In the genomic region with DNA sequence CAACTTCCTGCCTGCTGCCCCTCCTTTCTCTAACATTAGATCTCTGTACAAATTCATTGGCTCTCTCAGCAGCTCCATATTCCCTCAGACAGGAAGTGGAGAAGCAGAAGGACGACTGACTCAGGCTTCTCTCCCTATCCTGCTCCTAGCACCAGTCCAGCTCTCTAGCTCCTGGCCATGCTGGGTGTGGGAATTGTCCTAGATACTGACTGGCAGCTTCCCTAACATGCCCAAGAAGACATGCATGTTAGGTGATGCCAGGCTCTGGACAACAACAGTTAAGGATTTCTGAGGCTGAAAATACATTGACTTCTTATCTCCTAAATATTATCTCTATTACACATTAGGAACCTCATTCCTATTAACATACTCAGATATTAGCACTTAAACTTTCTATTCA, we compare ENCODE assay signal across 21 cellular contexts.
A peak's percentile ranks its signal among the peaks of the same experiment; 100 is the strongest.
DNase-seq lines count a peak whose midpoint lies in the region; ATAC-seq and TF ChIP-seq lines count a peak whose summit lies in the region.
"Had no signal": no experiment of that assay in that cellular context is flagged by ENCODE, and none has a peak within 500 bp of the region (broad histone marks: within the 10 kb centered on the region; RNA-seq: fewer than 3 reads in every experiment).

No MANE protein-coding gene starts in this region.

- H3K9me3 Mint-ChIP-seq in activated CD4-positive, alpha-beta T cell treated with anti-CD3 and anti-CD28 coated beads, Interleukin-2, amount 10 ng/mL, durations not matched to agents 24 days and 14 days, result peaks cover 10% of the 10 kb centered on the region

- H2AFZ ChIP-seq in GM23248 (no peak overlapping the region), neuronal stem cell (ENCODE audit: low read length) (peak overlapping the region; percentile 5)

- no peak for ATAC-seq in HG02588 (IDR thresholded peaks at IDR 0.05; ENCODE audit: unreplicated experiment)
- ATAC-seq: CD8-positive, alpha-beta T cell had no signal

- no peak overlapping the region for H3K27ac ChIP-seq in GM23248
- no peak overlapping the region for H3K27ac ChIP-seq in brain microvascular endothelial cell
- H3K27ac ChIP-seq in neuronal stem cell (replicated peaks; ENCODE audit: low read length), result no peak overlapping the region
- H3K27ac ChIP-seq: 22Rv1; BLaER1 treated with 17β-estradiol and CSF1 and Interleukin-3, amounts not matched to agents 10 nM and 100 nM; SJSA1 had no signal

- H3K79me2 ChIP-seq in GM23248 (ENCODE audit: insufficient read depth), result no peaks in the 10 kb centered on the region

- no peak overlapping the region for H4K91ac ChIP-seq in neuronal stem cell (ENCODE audit: low read depth, low read length, poor library complexity)

- in situ Hi-C loops in GM23248 (cut with MboI) (no loop called here), brain microvascular endothelial cell (cut with HindIII; ENCODE audit: low pct_ligation_motif_present, low sequenced_read_pairs) (no loop called here)

- no peak overlapping the region for H2BK120ac ChIP-seq in neuronal stem cell (ENCODE audit: low read depth, low read length)

- no peak for TF ChIP-seq CTCF in brain microvascular endothelial cell (IDR thresholded peaks at IDR 0.05; ENCODE audit: low read depth, low read length, missing control alignments)

- DNase-seq in activated CD4-positive, alpha-beta T cell treated with anti-CD3 and anti-CD28 coated beads, Interleukin-2, amount 10 ng/mL, durations not matched to agents 24 days and 14 days, result peak; percentile 20
- no peak for DNase-seq in activated CD4-positive, alpha-beta T cell treated with anti-CD3 and anti-CD28 coated beads for 1 hour
- DNase-seq in GM23248 (peak; percentile 7), brain microvascular endothelial cell (peak; percentile 12), neuronal stem cell (ENCODE audit: low spot score) (no peak), anterior cingulate cortex (lab: John Stamatoyannopoulos, UW) (no peak), NCI-H345 treated with DMSO at 0.1 percent for 48 hours (lab: John Stamatoyannopoulos, UW; ENCODE audit: unreplicated experiment) (no peak)
- DNase-seq: ACHN; CD8-positive, alpha-beta T cell; GF-D8; KBM-7; NCI-H1092; NCI-H1436; NCI-H1930; NCI-H2227 treated with DMSO at 0.1 percent for 48 hours; NCI-H524; NCI-H774 had no signal

- H3K27me3 ChIP-seq in GM23248 (replicated peaks; ENCODE audit: insufficient read depth) (no peaks in the 10 kb centered on the region), brain microvascular endothelial cell (replicated peaks) (no peaks in the 10 kb centered on the region), neuronal stem cell (ENCODE audit: control insufficient read depth in 3 of 3, insufficient read depth in 3 of 3, low read depth in 1 of 3, low read length in 3 of 3) (no peaks in the 10 kb centered on the region)
- H3K27me3 ChIP-seq: BLaER1 treated with 17β-estradiol and CSF1 and Interleukin-3, amounts not matched to agents 10 nM and 100 nM; SJSA1 had no signal

- H3K27me3 Mint-ChIP-seq in activated CD4-positive, alpha-beta T cell treated with anti-CD3 and anti-CD28 coated beads, Interleukin-2, amount 10 ng/mL, durations not matched to agents 24 days and 14 days, result no peaks in the 10 kb centered on the region

- H2AK5ac ChIP-seq in neuronal stem cell (ENCODE audit: low read depth, low read length), result no peak overlapping the region

- 64 to 78% methylated on average over 1 of the region's 1 CpG for WGBS in GM23248 (ENCODE audit: low coverage in 1 of 2, low lambda C conversion rate in 2 of 2, missing lambda C conversion rate in 2 of 2), 2 experiments
- no CpG with 5 or more reads among the region's 1 CpG for WGBS in neuronal stem cell (ENCODE audit: extremely low coverage in 2 of 2, insufficient read length in 2 of 2, insufficient replicate concordance in 1 of 2), 2 donors

- peaks cover 7% of the 10 kb centered on the region; the same call in 1 of the 2 replicates for H3F3A ChIP-seq in GM23248 (ENCODE audit: insufficient read depth)

- H3K18ac ChIP-seq in neuronal stem cell (ENCODE audit: low read length), result no peak overlapping the region

- H3K9me2 ChIP-seq in GM23248 (ENCODE audit: insufficient read depth), result no peaks in the 10 kb centered on the region

- H3K36me3 ChIP-seq in GM23248 (ENCODE audit: low read depth) (no peaks in the 10 kb centered on the region), brain microvascular endothelial cell (replicated peaks) (no peaks in the 10 kb centered on the region), neuronal stem cell (replicated peaks in 1 of 2; ENCODE audit: control insufficient read depth in 2 of 2, insufficient read depth in 2 of 2, low read length in 2 of 2) (no peaks in the 10 kb centered on the region)
- H3K36me3 ChIP-seq: BLaER1 treated with 17β-estradiol and CSF1 and Interleukin-3, amounts not matched to agents 10 nM and 100 nM; SJSA1 had no signal

- no peak overlapping the region for H3K4me3 Mint-ChIP-seq in activated CD4-positive, alpha-beta T cell treated with anti-CD3 and anti-CD28 coated beads, Interleukin-2, amount 10 ng/mL, durations not matched to agents 24 days and 14 days
- H3K4me3 Mint-ChIP-seq: CD8-positive, alpha-beta T cell had no signal

- H3K79me1 ChIP-seq in neuronal stem cell (ENCODE audit: low read depth, low read length), result no peaks in the 10 kb centered on the region

- H4K8ac ChIP-seq in neuronal stem cell (ENCODE audit: low read depth, low read length), result no peak overlapping the region

- H3K4me2 ChIP-seq in GM23248 (ENCODE audit: unreplicated experiment), result no peak overlapping the region
- no peak overlapping the region for H3K4me2 ChIP-seq in neuronal stem cell (ENCODE audit: insufficient read depth, low read length, poor library complexity, severe bottlenecking)
- H3K4me2 ChIP-seq: BLaER1 treated with 17β-estradiol and CSF1 and Interleukin-3, amounts not matched to agents 10 nM and 100 nM had no signal

- H3K4me1 Mint-ChIP-seq in activated CD4-positive, alpha-beta T cell treated with anti-CD3 and anti-CD28 coated beads, Interleukin-2, amount 10 ng/mL, durations not matched to agents 24 days and 14 days, result no peaks in the 10 kb centered on the region

- H2BK15ac ChIP-seq in neuronal stem cell (ENCODE audit: low read length), result no peak overlapping the region

- H3K4me1 ChIP-seq in GM23248 (ENCODE audit: insufficient read depth) (peaks cover 9% of the 10 kb centered on the region; the same call in 1 of the 2 replicates), neuronal stem cell (ENCODE audit: control insufficient read depth in 2 of 2, insufficient read depth in 1 of 2, low read depth in 1 of 2, low read length in 2 of 2) (no peaks in the 10 kb centered on the region)
- H3K4me1 ChIP-seq: BLaER1 treated with 17β-estradiol and CSF1 and Interleukin-3, amounts not matched to agents 10 nM and 100 nM; SJSA1 had no signal

- intact Hi-C loops in activated CD4-positive, alpha-beta T cell treated with anti-CD3 and anti-CD28 coated beads, Interleukin-2, amount 10 ng/mL, durations not matched to agents 24 days and 14 days (cut with micrococcal nuclease), result no loop called here

- no peak overlapping the region for H2BK5ac ChIP-seq in neuronal stem cell (ENCODE audit: low read length)

- no peak overlapping the region for H3K14ac ChIP-seq in neuronal stem cell (ENCODE audit: low read length)

- H2BK12ac ChIP-seq in neuronal stem cell (ENCODE audit: low read length), result no peak overlapping the region

- no peaks in the 10 kb centered on the region for H4K20me1 ChIP-seq in GM23248 (ENCODE audit: insufficient read depth)
- H4K20me1 ChIP-seq: BLaER1 treated with 17β-estradiol and CSF1 and Interleukin-3, amounts not matched to agents 10 nM and 100 nM had no signal

- no peak overlapping the region for H3K23ac ChIP-seq in neuronal stem cell (ENCODE audit: low read depth, low read length, poor library complexity)

- no peaks in the 10 kb centered on the region for H3K9me3 ChIP-seq in GM23248 (ENCODE audit: low read depth)
- peaks cover 6 to 17% of the 10 kb centered on the region in 2 donors for H3K9me3 ChIP-seq in neuronal stem cell (replicated peaks in 1 of 2; ENCODE audit: control insufficient read depth in 2 of 2, insufficient read depth in 1 of 2, low read depth in 1 of 2, low read length in 2 of 2)

- no peak overlapping the region for H3K4ac ChIP-seq in neuronal stem cell (ENCODE audit: low read length)

- H3K9ac ChIP-seq in GM23248, result no peak overlapping the region
- H3K9ac ChIP-seq in neuronal stem cell (ENCODE audit: low read depth, low read length, poor library complexity), result no peak overlapping the region
- H3K9ac ChIP-seq: BLaER1 treated with 17β-estradiol and CSF1 and Interleukin-3, amounts not matched to agents 10 nM and 100 nM had no signal

- H3K27ac Mint-ChIP-seq in activated CD4-positive, alpha-beta T cell treated with anti-CD3 and anti-CD28 coated beads, Interleukin-2, amount 10 ng/mL, durations not matched to agents 24 days and 14 days, result no peak overlapping the region
- H3K27ac Mint-ChIP-seq: CD8-positive, alpha-beta T cell had no signal

- no peaks in the 10 kb centered on the region for H3K36me3 Mint-ChIP-seq in activated CD4-positive, alpha-beta T cell treated with anti-CD3 and anti-CD28 coated beads, Interleukin-2, amount 10 ng/mL, durations not matched to agents 24 days and 14 days (ENCODE audit: low read depth)

- H3K4me3 ChIP-seq in GM23248, result no peak overlapping the region
- H3K4me3 ChIP-seq in brain microvascular endothelial cell (ENCODE audit: low read depth, low read length), result no peak overlapping the region
- no peak overlapping the region for H3K4me3 ChIP-seq in neuronal stem cell (ENCODE audit: low read length in 2 of 2)
- H3K4me3 ChIP-seq: BLaER1 treated with 17β-estradiol and CSF1 and Interleukin-3, amounts not matched to agents 10 nM and 100 nM; SJSA1 had no signal

Comparison
In these comparisons a context has a peak if more than half of its experiments do, and no peak if none do; other contexts are left out.
1. DNase-seq: peak in activated CD4-positive, alpha-beta T cell treated with anti-CD3 and anti-CD28 coated beads, Interleukin-2, amount 10 ng/mL, durations not matched to agents 24 days and 14 days (single experiment), GM23248 (single experiment) and brain microvascular endothelial cell (single experiment); none in activated CD4-positive, alpha-beta T cell treated with anti-CD3 and anti-CD28 coated beads for 1 hour (single experiment), neuronal stem cell (single experiment), anterior cingulate cortex (0 of 58) and NCI-H345 treated with DMSO at 0.1 percent for 48 hours (single experiment).